24 cellular contexts compared by ENCODE assay signal in genomic region chr14:85071447-85071846, GRCh38.
"Had no signal": no experiment of that assay in that cellular context is flagged by ENCODE, and none has a peak within 500 bp of the region (broad histone marks: within the 10 kb centered on the region; RNA-seq: fewer than 3 reads in every experiment).

No MANE protein-coding gene starts in this region.

- DNase-seq: central memory CD4-positive, alpha-beta T cell; cortex of kidney; dorsolateral prefrontal cortex; effector memory CD4-positive, alpha-beta T cell; gastrocnemius medialis; glutamatergic neuron; immature natural killer cell; left colon; naive B cell; occipital lobe; pancreas; retina; sigmoid colon; stimulated activated CD4-positive, alpha-beta T cell treated with anti-CD3 and anti-CD28 coated beads, Interleukin-2, amount 100 ng/mL, for 24 hours; stimulated activated CD4-positive, alpha-beta T cell treated with anti-CD3 and anti-CD28 coated beads, Interleukin-4, amount 100 ng/mL, for 4 hours; stimulated activated naive B cell treated with anti-CD40 and anti-IgM and Interleukin-4, amounts not matched to agents 10 μg/mL and 1 μg/mL and 100 μg/mL, for 72 hours; stimulated activated naive CD8-positive, alpha-beta T cell treated with anti-CD3 and anti-CD28 coated beads, Interleukin-15, amount 100 ng/mL, for 72 hours; testis; transverse colon had no signal

- H3K4me3 Mint-ChIP-seq: immature natural killer cell; mesothelial cell of epicardium; naive B cell; nephron; stimulated activated naive B cell treated with anti-CD40 and anti-IgM and Interleukin-4, amounts not matched to agents 10 μg/mL and 1 μg/mL and 100 μg/mL, for 72 hours; stimulated activated naive CD8-positive, alpha-beta T cell treated with anti-CD3 and anti-CD28 coated beads, Interleukin-15, amount 100 ng/mL, for 72 hours had no signal

- ATAC-seq: esophagus mucosa; gastrocnemius medialis; left colon; pancreas; stimulated activated naive B cell treated with anti-CD40 and anti-IgM and Interleukin-4, amounts not matched to agents 10 μg/mL and 1 μg/mL and 100 μg/mL, for 72 hours; stimulated activated naive CD8-positive, alpha-beta T cell treated with anti-CD3 and anti-CD28 coated beads, Interleukin-15, amount 100 ng/mL, for 72 hours had no signal

- H3K36me3 ChIP-seq: gastrocnemius medialis, pancreas, sigmoid colon, transverse colon had no signal

- H3K27ac Mint-ChIP-seq: immature natural killer cell; mesothelial cell of epicardium; naive B cell; nephron; progenitor cell of endocrine pancreas; stimulated activated naive B cell treated with anti-CD40 and anti-IgM and Interleukin-4, amounts not matched to agents 10 μg/mL and 1 μg/mL and 100 μg/mL, for 72 hours; stimulated activated naive CD8-positive, alpha-beta T cell treated with anti-CD3 and anti-CD28 coated beads, Interleukin-15, amount 100 ng/mL, for 72 hours had no signal

- H3K9me3 ChIP-seq: gastrocnemius medialis, pancreas, sigmoid colon, testis, transverse colon had no signal

- H3K27me3 ChIP-seq: gastrocnemius medialis, pancreas, sigmoid colon, testis, transverse colon had no signal

- H3K4me1 ChIP-seq: gastrocnemius medialis, pancreas, sigmoid colon, testis, transverse colon had no signal

- H3K4me1 Mint-ChIP-seq: immature natural killer cell; mesothelial cell of epicardium; naive B cell; nephron; stimulated activated naive B cell treated with anti-CD40 and anti-IgM and Interleukin-4, amounts not matched to agents 10 μg/mL and 1 μg/mL and 100 μg/mL, for 72 hours; stimulated activated naive CD8-positive, alpha-beta T cell treated with anti-CD3 and anti-CD28 coated beads, Interleukin-15, amount 100 ng/mL, for 72 hours had no signal

- H3K27ac ChIP-seq: dorsolateral prefrontal cortex, gastrocnemius medialis, pancreas, sigmoid colon, skin epidermis, testis, transverse colon had no signal

- H3K27me3 Mint-ChIP-seq: naive B cell; progenitor cell of endocrine pancreas; stimulated activated naive B cell treated with anti-CD40 and anti-IgM and Interleukin-4, amounts not matched to agents 10 μg/mL and 1 μg/mL and 100 μg/mL, for 72 hours; stimulated activated naive CD8-positive, alpha-beta T cell treated with anti-CD3 and anti-CD28 coated beads, Interleukin-15, amount 100 ng/mL, for 72 hours had no signal

- H3K4me3 ChIP-seq: dorsolateral prefrontal cortex, gastrocnemius medialis, pancreas, sigmoid colon, skin epidermis, testis, transverse colon had no signal

- H3K36me3 Mint-ChIP-seq: immature natural killer cell; mesothelial cell of epicardium; naive B cell; stimulated activated naive B cell treated with anti-CD40 and anti-IgM and Interleukin-4, amounts not matched to agents 10 μg/mL and 1 μg/mL and 100 μg/mL, for 72 hours had no signal

- H3K9me3 Mint-ChIP-seq: mesothelial cell of epicardium, nephron had no signal
